26 cellular contexts compared by ENCODE assay signal in the genomic region with DNA sequence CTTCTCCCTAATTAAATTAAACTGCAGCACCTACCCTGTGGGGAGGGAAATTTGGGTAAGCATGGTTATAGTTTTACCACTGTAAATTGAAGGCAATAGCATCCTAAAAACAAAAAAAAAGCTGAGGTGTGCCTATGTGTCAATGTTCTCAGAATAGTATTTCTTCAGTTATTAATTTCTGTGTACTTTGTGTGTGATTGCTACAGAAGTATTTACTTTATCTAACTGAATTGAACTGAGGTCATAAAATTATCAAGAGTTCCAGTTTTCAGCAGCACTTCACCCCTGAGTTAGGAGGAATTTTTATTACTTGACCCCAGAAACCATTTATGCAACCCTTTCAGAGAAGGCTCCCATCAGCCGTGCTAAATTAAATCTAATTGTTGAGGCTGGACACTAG.
"Had no signal": no experiment of that assay in that cellular context is flagged by ENCODE, and none has a peak within 500 bp of the region (broad histone marks: within the 10 kb centered on the region; RNA-seq: fewer than 3 reads in every experiment).

No MANE protein-coding gene starts in this region.

- H3K27me3 ChIP-seq: esophagus squamous epithelium had no signal

- ATAC-seq: activated CD4-positive, CD25-positive, alpha-beta regulatory T cell treated with anti-CD3 and anti-CD28 coated beads, Interleukin-2, amount 50 U/mL, for 24 hours; activated CD8-positive, alpha-beta T cell treated with anti-CD3 and anti-CD28 coated beads for 36 hours; activated T-cell treated with anti-CD3 and anti-CD28 coated beads, Interleukin-2, amount 50 U/mL, for 4 hours; activated T-helper 17 cell treated with anti-CD3 and anti-CD28 coated beads, Interleukin-2, amount 50 U/mL, for 72 hours; T-helper 17 cell had no signal

- H3K36me3 ChIP-seq: esophagus squamous epithelium, WERI-Rb-1 had no signal

- H3K4me3 ChIP-seq: esophagus squamous epithelium had no signal

- H3K9me3 ChIP-seq: esophagus squamous epithelium had no signal

- DNase-seq: activated B cell treated with CpG ODN at 0.5 μM for 24 hours; activated CD4-positive, alpha-beta T cell treated with anti-CD3 and anti-CD28 coated beads for 48 hours; activated CD4-positive, alpha-beta T cell treated with anti-CD3 and anti-CD28 coated beads, Interleukin-2, amount 50 U/mL, for 1 hour; activated CD4-positive, alpha-beta T cell treated with anti-CD3 and anti-CD28 coated beads, Interleukin-2, amount 50 U/mL, for 48 hours; activated CD8-positive, alpha-beta memory T cell treated with anti-CD3 and anti-CD28 coated beads for 24 hours; activated CD8-positive, alpha-beta T cell treated with anti-CD3 and anti-CD28 coated beads for 36 hours; activated effector memory CD4-positive, alpha-beta T cell treated with Interleukin-2 at 50 U/mL for 16 hours; activated gamma-delta T cell treated with Interleukin-2 at 50 U/mL for 16 hours; activated naive CD4-positive, alpha-beta T cell treated with anti-CD3 and anti-CD28 coated beads, Interleukin-2, amount 50 U/mL, for 16 hours; activated naive CD4-positive, alpha-beta T cell treated with Interleukin-2 at 50 U/mL for 16 hours; activated T-cell treated with anti-CD3 and anti-CD28 coated beads, Interleukin-2, amount 50 U/mL, for 4 hours; amniotic stem cell; anterior cingulate cortex; caudate nucleus; cortex of kidney; dermis blood vessel endothelial cell; effector CD4-positive, alpha-beta T cell; esophagus squamous epithelium; foreskin melanocyte; T-helper 1 cell; T-helper 17 cell; T1000; WERI-Rb-1 had no signal

- H3K27ac ChIP-seq: epithelial cell of prostate, esophagus squamous epithelium, WERI-Rb-1 had no signal

- H3K4me1 ChIP-seq: esophagus squamous epithelium had no signal
